In the genomic region with DNA sequence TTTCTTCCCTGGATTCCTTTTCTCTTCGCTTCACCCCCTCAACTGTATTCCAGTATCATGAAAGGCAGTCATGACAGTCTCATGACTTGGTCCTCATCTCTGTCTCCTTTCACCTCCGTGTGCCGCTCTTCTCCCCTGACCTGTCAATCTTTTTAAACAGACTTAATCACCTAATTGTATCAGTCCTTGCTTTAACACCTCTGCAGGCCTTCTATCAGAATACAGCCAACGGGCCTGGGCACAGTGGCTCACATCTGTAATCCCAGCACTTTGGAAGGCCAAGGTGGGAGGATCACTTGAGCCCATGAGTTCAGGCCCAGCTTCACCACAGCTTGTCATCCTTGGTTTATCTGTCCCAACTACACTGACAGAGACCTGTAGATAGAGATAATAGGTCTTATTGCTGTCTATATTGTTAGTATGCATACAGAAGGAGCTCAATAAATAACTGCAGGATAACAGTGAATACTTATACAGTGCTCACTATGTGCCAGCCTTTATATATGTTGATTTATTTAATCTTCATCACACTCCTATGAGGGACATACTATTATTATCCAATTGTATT, we compare ENCODE assay signal across 9 cellular contexts. TPM values are rescaled to one million over a fixed set of nuclear protein-coding genes. Genes with fewer than 3 reads are reported as not detected.
A peak's percentile ranks its signal among the peaks of the same experiment; 100 is the strongest.
DNase-seq lines count a peak whose midpoint lies in the region; ATAC-seq and TF ChIP-seq lines count a peak whose summit lies in the region.
"Had no signal": no experiment of that assay in that cellular context is flagged by ENCODE, and none has a peak within 500 bp of the region (broad histone marks: within the 10 kb centered on the region; RNA-seq: fewer than 3 reads in every experiment).

No MANE protein-coding gene starts in this region.

- H3K27ac ChIP-seq in AG04450 (ENCODE audit: low read depth, low read length) (no peak overlapping the region), KOPT-K1 (ENCODE audit: low read depth, low read length, poor library complexity, severe bottlenecking) (peak overlapping the region; percentile 66)

- CTCF ChIA-PET in AG04450 (lab: Charles Lee) (interaction anchor here (0.5 to 2.2 kb wide), 3 partner anchors 10 to 66 kb away, joined by 4 to 11 read pairs (median 9); no protein-coding TSS in a partner anchor), HEK293T (lab: Yijun Ruan, JAX) (interaction anchor here (0.6 to 1.2 kb wide), 3 partner anchors 10 to 94 kb away, joined by 3 to 4 read pairs (median 3); no protein-coding TSS in a partner anchor)

- H3K27me3 Mint-ChIP-seq in chondrocyte (ENCODE audit: low read depth) (no peaks in the 10 kb centered on the region), naive B cell (no peaks in the 10 kb centered on the region)

- no peak for ATAC-seq in naive B cell (ENCODE audit: low read depth in 2 of 2)
- ATAC-seq in HG02938 (IDR thresholded peaks at IDR 0.05; ENCODE audit: unreplicated experiment) = no peak

- H3K36me3 Mint-ChIP-seq in chondrocyte (ENCODE audit: low read depth) (peaks cover 2% of the 10 kb centered on the region), naive B cell (no peaks in the 10 kb centered on the region)

- DNase-seq in AG04450 (ENCODE audit: low read depth, low spot score) (no peak), chondrocyte (ENCODE audit: low spot score) (no peak), naive B cell (no peak), HEK293T (ENCODE audit: extremely low spot score) (no peak), C1 segment of cervical spinal cord (lab: John Stamatoyannopoulos, UW) (no peak), HuH-7 (ENCODE audit: low spot score) (no peak)
- DNase-seq: NCI-H1105 had no signal

- peak overlapping the region; percentile 96 for H3K27ac Mint-ChIP-seq in chondrocyte (ENCODE audit: unreplicated experiment)
- H3K27ac Mint-ChIP-seq in naive B cell = peak overlapping the region; percentile 63 to 100 (median 88)

- H3K4me3 ChIP-seq in AG04450 (ENCODE audit: low read depth, low read length) = peak overlapping the region; percentile 98

- H3K27me3 ChIP-seq in AG04450 (ENCODE audit: control insufficient read depth, insufficient read depth, low read length) = no peaks in the 10 kb centered on the region

- H3K9me3 Mint-ChIP-seq in chondrocyte (ENCODE audit: low read depth) = no peaks in the 10 kb centered on the region
- no peaks in the 10 kb centered on the region for H3K9me3 Mint-ChIP-seq in naive B cell

- TF ChIP-seq CTCF in AG04450 (IDR thresholded peaks at IDR 0.05; ENCODE audit: low read depth, low read length) (no peak), chondrocyte (IDR thresholded peaks at IDR 0.05) (no peak)

- peak overlapping the region; percentile 86 for H3K4me3 Mint-ChIP-seq in chondrocyte (ENCODE audit: unreplicated experiment)
- peak overlapping the region; percentile 96 to 99 (median 98) for H3K4me3 Mint-ChIP-seq in naive B cell

- peaks cover 17% of the 10 kb centered on the region; the same call in 1 of the 2 replicates for H3K36me3 ChIP-seq in KOPT-K1 (ENCODE audit: insufficient read depth, low read length)

- peaks cover 23% of the 10 kb centered on the region for H3K4me1 Mint-ChIP-seq in chondrocyte (ENCODE audit: low read depth)
- H3K4me1 Mint-ChIP-seq in naive B cell = peaks cover 26 to 61% (median 58%) of the 10 kb centered on the region in 3 donors

- no peaks in the 10 kb centered on the region for H3K9me3 ChIP-seq in AG04450 (ENCODE audit: control insufficient read depth, insufficient read depth, low read length)
- no peaks in the 10 kb centered on the region for H3K9me3 ChIP-seq in KOPT-K1 (ENCODE audit: insufficient read depth, low read length, poor library complexity, severe bottlenecking)

- POLR2A ChIA-PET in AG04450 (lab: Yijun Ruan, JAX) = no interaction called here
- POLR2A ChIA-PET in HEK293T (lab: Yijun Ruan, JAX) = interaction anchor here (1.1 to 2.0 kb wide), 2 partner anchors 19 to 38 kb away, joined by 4 to 39 read pairs; partner anchors contain the start of genes AP4M1 and MCM7

TF ChIP-seq in HEK293T, 16 proteins besides CTCF, POLR2A, EP300 and RAD21:
- no peak for TF ChIP-seq HDGF (IDR thresholded peaks at IDR 0.05; ENCODE audit: borderline replicate concordance)
- TF ChIP-seq ARNT (IDR thresholded peaks at IDR 0.05) = no peak
- TF ChIP-seq FOXK2 (IDR thresholded peaks at IDR 0.05) = no peak

RNA-seq across cellular contexts. Expression of gene CNPY4, which starts 1.2 kb away (rescaled TPM):
- polyA plus RNA-seq in AG04450 (2011; rRNA removed) (26.3 and 29.7 TPM in 2 replicates), naive B cell (ENCODE audit: low read depth in 6 of 6) (1 to 10 TPM in 5 of 6 donors, not detected in 1; 4.9 to 8.6 (median 5.8) TPM)
- polyA minus RNA-seq in AG04450 (2011; rRNA and poly(A)+ RNA removed) = 11.5 and 16.5 TPM in 2 replicates
- total RNA-seq in chondrocyte = 29.8 to 46.4 TPM (median 31.5 TPM) in 3 replicates

RNA-seq across cellular contexts. Expression of gene TAF6, which starts 1.4 kb away (rescaled TPM):
- polyA plus RNA-seq in AG04450 (2011; rRNA removed) = 28.2 and 31.2 TPM in 2 replicates
- 36.5 and 42.4 TPM in 2 replicates for polyA minus RNA-seq in AG04450 (2011; rRNA and poly(A)+ RNA removed)
- 53.5 to 58.5 TPM (median 54.9 TPM) in 3 replicates for total RNA-seq in chondrocyte
- 10 to 100 TPM; 16.8 to 32.2 (median 21.6) TPM for polyA plus RNA-seq in naive B cell (ENCODE audit: low read depth in 6 of 6)

RNA-seq across cellular contexts. Expression of gene MBLAC1, which starts 6.2 kb away (rescaled TPM):
- 0.55 and 0.56 TPM in 2 replicates for polyA plus RNA-seq in AG04450 (2011; rRNA removed)
- polyA minus RNA-seq in AG04450 (2011; rRNA and poly(A)+ RNA removed) = 0.41 and 0.61 TPM in 2 replicates
- 1.7 to 3.2 TPM (median 2.5 TPM) in 3 replicates for total RNA-seq in chondrocyte
- polyA plus RNA-seq in naive B cell (ENCODE audit: low read depth in 6 of 6) = 1 to 10 TPM; 1.7 to 4.2 (median 2.4) TPM

RNA-seq across cellular contexts. Expression of gene AP4M1, which starts 19.2 kb away (rescaled TPM):
- polyA plus RNA-seq in AG04450 (2011; rRNA removed) = 25.4 and 26.1 TPM in 2 replicates
- polyA minus RNA-seq in AG04450 (2011; rRNA and poly(A)+ RNA removed) = 31.1 and 42.8 TPM in 2 replicates
- total RNA-seq in chondrocyte = 16.9 to 24.8 TPM (median 19.6 TPM) in 3 replicates
- polyA plus RNA-seq in naive B cell (ENCODE audit: low read depth in 6 of 6) = 1 to 10 TPM; 3.3 to 6.8 (median 5.6) TPM

RNA-seq across cellular contexts. Expression of gene MCM7, which starts 19.4 kb away (rescaled TPM):
- polyA plus RNA-seq in AG04450 (2011; rRNA removed) (39.5 and 44.2 TPM in 2 replicates), naive B cell (ENCODE audit: low read depth in 6 of 6) (10 to 100 TPM; 39.0 to 59.9 (median 47.1) TPM)
- polyA minus RNA-seq in AG04450 (2011; rRNA and poly(A)+ RNA removed) = 56.9 and 63.1 TPM in 2 replicates
- 34.0 to 63.8 TPM (median 34.1 TPM) in 3 replicates for total RNA-seq in chondrocyte
